Comparison of ENCODE assay signal across 6 cellular contexts in genomic region chr1:244948416-244948815, GRCh38.
"Had no signal": no experiment of that assay in that cellular context is flagged by ENCODE, and none has a peak within 500 bp of the region (broad histone marks: within the 10 kb centered on the region; RNA-seq: fewer than 3 reads in every experiment).

No MANE protein-coding gene starts in this region.

- H3K27ac ChIP-seq: HL-60, KMS-11 had no signal

- H3K4me3 ChIP-seq: K562 had no signal

- DNase-seq: IMR-90, KBM-7, KG1 had no signal
